In the genomic region with DNA sequence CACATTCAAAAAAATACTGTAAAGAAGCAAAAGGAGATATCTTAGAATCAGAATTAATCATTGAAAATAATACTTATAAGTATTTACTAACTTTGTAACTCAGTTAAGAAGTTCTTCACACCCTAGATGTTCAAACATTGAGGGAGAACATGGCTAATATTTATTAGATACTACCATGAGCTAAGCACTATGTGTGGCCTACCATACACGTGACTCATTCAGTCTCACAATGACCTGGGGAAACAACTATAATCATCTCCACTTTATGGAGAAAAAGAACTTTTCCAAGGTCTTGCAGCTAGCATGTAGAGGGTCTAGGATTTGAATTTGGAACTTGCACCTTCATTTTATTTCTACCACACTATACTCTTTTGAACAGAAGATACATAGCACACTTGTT, we compare ENCODE assay signal across 15 cellular contexts.
DNase-seq lines count a peak whose midpoint lies in the region; ATAC-seq and TF ChIP-seq lines count a peak whose summit lies in the region.
"Had no signal": no experiment of that assay in that cellular context is flagged by ENCODE, and none has a peak within 500 bp of the region (broad histone marks: within the 10 kb centered on the region; RNA-seq: fewer than 3 reads in every experiment).

No MANE protein-coding gene starts in this region.

- no peak overlapping the region for H3K4me3 Mint-ChIP-seq in activated CD8-positive, alpha-beta T cell treated with anti-CD3 and anti-CD28 coated beads for 36 hours
- H3K4me3 Mint-ChIP-seq in activated CD4-positive, alpha-beta T cell treated with anti-CD3 and anti-CD28 coated beads, Interleukin-2, amount 10 ng/mL, durations not matched to agents 7 days and 5 days, result no peak overlapping the region
- H3K4me3 Mint-ChIP-seq: CD14-positive monocyte; CD8-positive, alpha-beta memory T cell had no signal

- in situ Hi-C loops in brain microvascular endothelial cell (cut with HindIII; ENCODE audit: low pct_ligation_motif_present, low sequenced_read_pairs), result no loop called here

- intact Hi-C loops in left lung (cut with DNase I) (no loop called here), esophagus muscularis mucosa (cut with DNase I) (no loop called here)
- intact Hi-C loops in activated CD8-positive, alpha-beta T cell treated with anti-CD3 and anti-CD28 coated beads for 36 hours (cut with micrococcal nuclease), result no loop called here

- TF ChIP-seq POLR2A in esophagus muscularis mucosa (IDR thresholded peaks at IDR 0.05; ENCODE audit: low read depth), result no peak

- H3K27me3 ChIP-seq in left lung (no peaks in the 10 kb centered on the region), brain microvascular endothelial cell (replicated peaks) (no peaks in the 10 kb centered on the region), esophagus muscularis mucosa (no peaks in the 10 kb centered on the region)

- WGBS in esophagus muscularis mucosa, result 90% methylated on average over 1 of the region's 1 CpG

- POLR2A ChIA-PET in activated CD8-positive, alpha-beta T cell treated with anti-CD3 and anti-CD28 coated beads for 36 hours (lab: Charles Lee), result interaction anchor here (1.4 to 1.6 kb wide), 2 partner anchors 9 to 11 kb away, joined by 4 read pairs; no protein-coding TSS in a partner anchor
- POLR2A ChIA-PET in activated CD4-positive, alpha-beta T cell treated with anti-CD3 and anti-CD28 coated beads, Interleukin-2, amount 10 ng/mL, durations not matched to agents 7 days and 5 days (lab: Charles Lee), result no interaction called here

- H3K9me3 Mint-ChIP-seq in activated CD8-positive, alpha-beta T cell treated with anti-CD3 and anti-CD28 coated beads for 36 hours, result no peaks in the 10 kb centered on the region
- no peaks in the 10 kb centered on the region for H3K9me3 Mint-ChIP-seq in activated CD4-positive, alpha-beta T cell treated with anti-CD3 and anti-CD28 coated beads, Interleukin-2, amount 10 ng/mL, durations not matched to agents 7 days and 5 days
- H3K9me3 Mint-ChIP-seq: CD8-positive, alpha-beta memory T cell had no signal

- TF ChIP-seq CTCF in epithelial cell of esophagus (IDR thresholded peaks at IDR 0.05; ENCODE audit: insufficient read depth, low read depth, low read length, missing control alignments), result no peak
- TF ChIP-seq CTCF in left lung (IDR thresholded peaks at IDR 0.05), result no peak
- TF ChIP-seq CTCF in brain microvascular endothelial cell (IDR thresholded peaks at IDR 0.05; ENCODE audit: low read depth, low read length, missing control alignments), result no peak
- TF ChIP-seq CTCF in activated CD8-positive, alpha-beta T cell treated with anti-CD3 and anti-CD28 coated beads for 36 hours (IDR thresholded peaks at IDR 0.05), result no peak
- no peak for TF ChIP-seq CTCF in esophagus muscularis mucosa (IDR thresholded peaks at IDR 0.05)

- CTCF ChIA-PET in activated CD8-positive, alpha-beta T cell treated with anti-CD3 and anti-CD28 coated beads for 36 hours (lab: Charles Lee), result interaction anchor here (1.2 kb wide), 1 partner anchor 12 kb away, joined by 5 read pairs; no protein-coding TSS in a partner anchor
- CTCF ChIA-PET in activated CD4-positive, alpha-beta T cell treated with anti-CD3 and anti-CD28 coated beads, Interleukin-2, amount 10 ng/mL, durations not matched to agents 7 days and 5 days (lab: Charles Lee), result interaction anchor here (2.3 to 3.1 kb wide), 2 partner anchors 9 to 13 kb away, joined by 11 to 14 read pairs; no protein-coding TSS in a partner anchor

- no peak for TF ChIP-seq EP300 in esophagus muscularis mucosa (IDR thresholded peaks at IDR 0.05)

- no peaks in the 10 kb centered on the region for H3K36me3 Mint-ChIP-seq in activated CD8-positive, alpha-beta T cell treated with anti-CD3 and anti-CD28 coated beads for 36 hours (ENCODE audit: low read depth)
- peaks cover 1% of the 10 kb centered on the region for H3K36me3 Mint-ChIP-seq in activated CD4-positive, alpha-beta T cell treated with anti-CD3 and anti-CD28 coated beads, Interleukin-2, amount 10 ng/mL, durations not matched to agents 7 days and 5 days (ENCODE audit: low read depth)
- H3K36me3 Mint-ChIP-seq: CD14-positive monocyte had no signal

- H3K4me1 Mint-ChIP-seq in activated CD8-positive, alpha-beta T cell treated with anti-CD3 and anti-CD28 coated beads for 36 hours (ENCODE audit: low read depth), result peaks cover 17% of the 10 kb centered on the region
- peaks cover 20% of the 10 kb centered on the region for H3K4me1 Mint-ChIP-seq in activated CD4-positive, alpha-beta T cell treated with anti-CD3 and anti-CD28 coated beads, Interleukin-2, amount 10 ng/mL, durations not matched to agents 7 days and 5 days
- H3K4me1 Mint-ChIP-seq: CD14-positive monocyte had no signal

- H3K4me1 ChIP-seq in left lung, result no peaks in the 10 kb centered on the region
- peaks cover 0 to 5% (median 0%) of the 10 kb centered on the region in 4 donors for H3K4me1 ChIP-seq in esophagus muscularis mucosa
- H3K4me1 ChIP-seq: A549, Caco-2 had no signal

- H3K4me3 ChIP-seq in epithelial cell of esophagus (ENCODE audit: low read length) (no peak overlapping the region), left lung (no peak overlapping the region), brain microvascular endothelial cell (ENCODE audit: low read depth, low read length) (no peak overlapping the region), esophagus muscularis mucosa (no peak overlapping the region)
- H3K4me3 ChIP-seq: A549 had no signal

- DNase-seq in M059J (ENCODE audit: low read depth), result peak; percentile 57
- peak; percentile 38 for DNase-seq in epithelial cell of esophagus (ENCODE audit: low read depth)
- DNase-seq in left lung, result no peak
- no peak for DNase-seq in brain microvascular endothelial cell
- DNase-seq in activated CD8-positive, alpha-beta T cell treated with anti-CD3 and anti-CD28 coated beads for 36 hours, result no peak
- no peak for DNase-seq in esophagus muscularis mucosa (ENCODE audit: extremely low spot score)
- DNase-seq in activated CD4-positive, alpha-beta T cell treated with anti-CD3 and anti-CD28 coated beads, Interleukin-2, amount 10 ng/mL, durations not matched to agents 7 days and 5 days, result no peak
- DNase-seq: Caco-2; CD8-positive, alpha-beta memory T cell; DND-41; GDM1 had no signal

- peak; percentile 53 for ATAC-seq in left lung
- no peak for ATAC-seq in activated CD8-positive, alpha-beta T cell treated with anti-CD3 and anti-CD28 coated beads for 36 hours
- ATAC-seq: A549, HCT116 had no signal

- H3K9me3 ChIP-seq in left lung (no peaks in the 10 kb centered on the region), esophagus muscularis mucosa (no peaks in the 10 kb centered on the region)
- H3K9me3 ChIP-seq: A549, Caco-2 had no signal

- no peak overlapping the region for H3K27ac Mint-ChIP-seq in activated CD8-positive, alpha-beta T cell treated with anti-CD3 and anti-CD28 coated beads for 36 hours
- no peak overlapping the region for H3K27ac Mint-ChIP-seq in activated CD4-positive, alpha-beta T cell treated with anti-CD3 and anti-CD28 coated beads, Interleukin-2, amount 10 ng/mL, durations not matched to agents 7 days and 5 days
- H3K27ac Mint-ChIP-seq: CD14-positive monocyte; CD8-positive, alpha-beta memory T cell had no signal

- H3K36me3 ChIP-seq in left lung, result no peaks in the 10 kb centered on the region
- H3K36me3 ChIP-seq in brain microvascular endothelial cell (replicated peaks), result no peaks in the 10 kb centered on the region
- no peaks in the 10 kb centered on the region for H3K36me3 ChIP-seq in esophagus muscularis mucosa

- H3K27ac ChIP-seq in left lung (no peak overlapping the region), brain microvascular endothelial cell (no peak overlapping the region), esophagus muscularis mucosa (replicated peaks in 1 of 4) (no peak overlapping the region)
- H3K27ac ChIP-seq: A549, HL-60 had no signal

- no peaks in the 10 kb centered on the region for H3K27me3 Mint-ChIP-seq in activated CD8-positive, alpha-beta T cell treated with anti-CD3 and anti-CD28 coated beads for 36 hours
- H3K27me3 Mint-ChIP-seq in activated CD4-positive, alpha-beta T cell treated with anti-CD3 and anti-CD28 coated beads, Interleukin-2, amount 10 ng/mL, durations not matched to agents 7 days and 5 days, result no peaks in the 10 kb centered on the region

Comparison
In these comparisons a context has a peak if more than half of its experiments do, and no peak if none do; other contexts are left out.
1. DNase-seq: peak in M059J (single experiment) and epithelial cell of esophagus (single experiment); none in left lung (0 of 2), brain microvascular endothelial cell (single experiment), activated CD8-positive, alpha-beta T cell treated with anti-CD3 and anti-CD28 coated beads for 36 hours (single experiment), esophagus muscularis mucosa (single experiment) and activated CD4-positive, alpha-beta T cell treated with anti-CD3 and anti-CD28 coated beads, Interleukin-2, amount 10 ng/mL, durations not matched to agents 7 days and 5 days (single experiment).